ENCODE assay signal across 8 cellular contexts in the genomic region with DNA sequence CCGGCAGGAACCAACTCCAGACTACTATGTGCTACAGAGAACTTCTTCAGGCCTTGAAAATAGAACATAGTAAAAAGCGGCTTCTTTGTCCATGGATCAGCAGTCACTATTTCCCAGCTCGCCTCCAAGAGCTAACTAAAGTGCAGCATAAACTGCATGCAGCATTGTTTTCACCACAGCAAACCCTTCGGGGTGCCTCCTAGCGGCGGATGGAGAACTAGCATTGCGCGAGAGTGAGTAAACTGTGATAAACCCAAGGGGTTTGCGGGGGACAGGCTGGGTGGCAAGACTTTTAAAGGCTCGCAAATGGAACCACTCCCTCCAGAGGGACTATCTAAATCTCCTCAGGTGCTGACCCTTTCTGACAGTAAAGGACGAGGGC. TPM values are rescaled to one million over a fixed set of nuclear protein-coding genes. Genes with fewer than 3 reads are reported as not detected.
DNase-seq lines count a peak whose midpoint lies in the region; ATAC-seq and TF ChIP-seq lines count a peak whose summit lies in the region.

No MANE protein-coding gene starts in this region.

- H3K27ac ChIP-seq in neural progenitor cell (no peak overlapping the region), prostate gland (no peak overlapping the region)

- H3K4me1 ChIP-seq in NT2/D1 (ENCODE audit: insufficient read depth, insufficient read length) (no peaks in the 10 kb centered on the region), neural progenitor cell (no peaks in the 10 kb centered on the region), prostate gland (replicated peaks) (no peaks in the 10 kb centered on the region)

- H3K4me3 ChIP-seq in NT2/D1 (ENCODE audit: insufficient read length, low read depth) (peak overlapping the region; percentile 63), neural progenitor cell (peak overlapping the region; percentile 63), prostate gland (no peak overlapping the region)

- H3K36me3 ChIP-seq in NT2/D1 (ENCODE audit: insufficient read depth, insufficient read length, low read length) (no peaks in the 10 kb centered on the region), neural progenitor cell (no peaks in the 10 kb centered on the region), prostate gland (no peaks in the 10 kb centered on the region)

- peaks cover 4% of the 10 kb centered on the region; the same call in 1 of the 2 replicates for H3K9me3 ChIP-seq in NT2/D1 (ENCODE audit: insufficient read depth, low read length)
- no peaks in the 10 kb centered on the region for H3K9me3 ChIP-seq in neural progenitor cell (ENCODE audit: low read depth)
- H3K9me3 ChIP-seq in prostate gland, result no peaks in the 10 kb centered on the region

- H3K9ac ChIP-seq in NT2/D1 (ENCODE audit: insufficient read length, low read depth) (peak overlapping the region; percentile 42), neural progenitor cell (no peak overlapping the region)

- H3K9me3 Mint-ChIP-seq in neural progenitor cell, result peaks cover 11% of the 10 kb centered on the region

- peak; percentile 91 for TF ChIP-seq CTCF in neural progenitor cell (IDR thresholded peaks at IDR 0.05)
- peak in 2 of 4 experiments; percentile 8 to 21 for TF ChIP-seq CTCF in prostate gland (IDR thresholded peaks at IDR 0.05)

- TF ChIP-seq POLR2A in prostate gland (IDR thresholded peaks at IDR 0.05), result no peak

- peak overlapping the region; percentile 96 for H2AFZ ChIP-seq in neural progenitor cell (replicated peaks)

- DNase-seq in NCI-H82 (lab: John Stamatoyannopoulos, UW) (peak; percentile 34), NCI-H82 treated with DMSO at 0.1 percent for 48 hours (lab: John Stamatoyannopoulos, UW; ENCODE audit: unreplicated experiment) (no peak), NT2/D1 (ENCODE audit: low read depth, low spot score) (peak; percentile 40), neural progenitor cell (ENCODE audit: low spot score) (peak; percentile 82), NCI-H187 (lab: John Stamatoyannopoulos, UW) (no peak), prostate gland (ENCODE audit: low spot score) (no peak), NCI-H1417 (lab: John Stamatoyannopoulos, UW) (no peak)

- peaks cover 22% of the 10 kb centered on the region for H3K27me3 Mint-ChIP-seq in neural progenitor cell (ENCODE audit: insufficient read depth, low read depth)

- 24% methylated on average over 11 of the region's 11 CpGs for WGBS in prostate gland

- no peaks in the 10 kb centered on the region for H3K79me2 ChIP-seq in neural progenitor cell (ENCODE audit: low read depth)

- H3K27me3 ChIP-seq in NT2/D1 (ENCODE audit: insufficient read depth, insufficient read length), result peaks cover 9% of the 10 kb centered on the region
- H3K27me3 ChIP-seq in neural progenitor cell, result peaks cover 34% of the 10 kb centered on the region
- peaks cover 3% of the 10 kb centered on the region for H3K27me3 ChIP-seq in prostate gland (replicated peaks; ENCODE audit: insufficient read depth)

- H3K4me1 Mint-ChIP-seq in neural progenitor cell, result peaks cover 7% of the 10 kb centered on the region

- intact Hi-C loops in prostate gland (cut with DNase I), result no loop called here

- H3K27ac Mint-ChIP-seq in neural progenitor cell, result no peak overlapping the region

- ATAC-seq in esophagus mucosa, result peak; percentile 48

- no peaks in the 10 kb centered on the region for H4K20me1 ChIP-seq in neural progenitor cell (ENCODE audit: low read depth)

- H3K36me3 Mint-ChIP-seq in neural progenitor cell, result no peaks in the 10 kb centered on the region

- H3K4me2 ChIP-seq in neural progenitor cell, result peak overlapping the region; percentile 85

- H3F3A ChIP-seq in neural progenitor cell (ENCODE audit: low read depth), result no peaks in the 10 kb centered on the region

- H3K4me3 Mint-ChIP-seq in neural progenitor cell, result peak overlapping the region; percentile 89

RNA-seq across cellular contexts. Expression of a gene that starts 21.6 kb away (rescaled TPM):
- total RNA-seq in esophagus mucosa (0.24 TPM), neural progenitor cell (ENCODE audit: low replicate concordance) (0.15 and 0.19 TPM in 2 replicates), prostate gland (1 to 10 TPM; 1.3 to 1.9 TPM)

Comparison
In these comparisons a context has a peak if more than half of its experiments do, and no peak if none do; other contexts are left out.
1. DNase-seq: peak in NCI-H82 (single experiment), NT2/D1 (single experiment) and neural progenitor cell (single experiment); none in NCI-H82 treated with DMSO at 0.1 percent for 48 hours (single experiment), NCI-H187 (0 of 2), prostate gland (single experiment) and NCI-H1417 (0 of 3).
2. H3K4me3 ChIP-seq: peak in NT2/D1 (single experiment) and neural progenitor cell (single experiment); none in prostate gland (0 of 2).